In the genomic region with DNA sequence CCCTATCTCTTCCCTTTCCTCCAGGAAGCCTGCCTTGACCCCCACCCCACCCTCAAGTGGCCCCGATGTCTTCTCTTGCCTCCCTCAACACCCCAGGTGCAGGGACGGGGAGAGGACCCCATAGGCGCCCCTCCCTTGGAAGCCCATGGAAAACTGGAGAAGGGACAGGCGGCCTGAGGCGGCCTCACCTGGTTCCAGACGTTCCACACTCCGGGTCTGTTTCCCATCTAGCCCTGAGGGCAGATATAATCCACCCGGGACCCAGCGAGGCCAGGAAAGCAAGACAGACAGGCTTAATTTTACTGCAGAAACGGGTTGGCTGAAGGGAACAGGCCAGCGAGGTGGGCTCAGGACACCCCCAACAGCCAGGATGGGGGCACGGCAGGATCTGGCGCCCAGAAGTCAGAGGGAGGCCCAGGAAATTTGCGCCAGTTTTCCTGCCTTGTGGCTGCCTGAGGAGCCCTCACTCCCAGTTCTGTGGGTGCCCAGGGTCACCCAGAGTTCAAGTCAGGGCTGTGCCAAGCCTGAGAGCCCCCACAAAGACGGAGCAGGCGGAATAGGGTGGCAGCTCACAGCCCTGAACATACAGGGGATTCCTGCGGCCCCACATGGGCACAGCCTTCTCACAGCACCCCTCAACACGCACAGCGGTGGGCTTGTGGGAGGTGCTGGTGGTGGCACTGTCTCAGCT, we compare ENCODE assay signal across 9 cellular contexts. TPM values are rescaled to one million over a fixed set of nuclear protein-coding genes. Genes with fewer than 3 reads are reported as not detected.
DNase-seq lines count a peak whose midpoint lies in the region; ATAC-seq lines count a peak whose summit lies in the region.
"Had no signal": no experiment of that assay in that cellular context is flagged by ENCODE, and none has a peak within 500 bp of the region (broad histone marks: within the 10 kb centered on the region; RNA-seq: fewer than 3 reads in every experiment).

No MANE protein-coding gene starts in this region.

- H3K27me3 ChIP-seq in HUES48 (ENCODE audit: control insufficient read depth, insufficient read depth, low read length) = peaks cover 11% of the 10 kb centered on the region; the same call in 1 of the 2 replicates
- H3K27me3 ChIP-seq: ovary had no signal

- no peaks in the 10 kb centered on the region for H3K9me3 ChIP-seq in HUES48 (ENCODE audit: control insufficient read depth, insufficient read depth, low read length)
- no peaks in the 10 kb centered on the region for H3K9me3 ChIP-seq in iPS-18c (ENCODE audit: control insufficient read depth, insufficient read depth, low read length)
- H3K9me3 ChIP-seq: ovary had no signal

- peak overlapping the region; percentile 78 for H3K4me3 Mint-ChIP-seq in activated T-helper 2 cell treated with anti-CD3 and anti-CD28 coated beads, Interferon-gamma antibody, Interleukin-2, Interleukin-4, amounts not matched to agents 10 μg/mL and 5 μg/mL and 100 μg/mL, durations not matched to agents 14 hours and 24 hours and 36 hours (ENCODE audit: low read depth)
- peak overlapping the region; percentile 75 for H3K4me3 Mint-ChIP-seq in stimulated activated memory B cell treated with anti-CD40 and anti-IgM and Interleukin-4, amounts not matched to agents 10 μg/mL and 1 μg/mL and 100 μg/mL, for 72 hours

- no peak for DNase-seq in activated T-helper 2 cell treated with anti-CD3 and anti-CD28 coated beads, Interferon-gamma antibody, Interleukin-2, Interleukin-4, amounts not matched to agents 10 μg/mL and 5 μg/mL and 100 μg/mL, durations not matched to agents 14 hours and 24 hours and 36 hours (ENCODE audit: low spot score)
- DNase-seq in NCI-H1694 treated with DMSO at 0.1 percent for 48 hours (lab: John Stamatoyannopoulos, UW) (no peak), GOT3 (lab: John Stamatoyannopoulos, UW) (no peak)
- DNase-seq: amygdala had no signal

- H3K4me1 Mint-ChIP-seq in activated T-helper 2 cell treated with anti-CD3 and anti-CD28 coated beads, Interferon-gamma antibody, Interleukin-2, Interleukin-4, amounts not matched to agents 10 μg/mL and 5 μg/mL and 100 μg/mL, durations not matched to agents 14 hours and 24 hours and 36 hours (ENCODE audit: low read depth) = peaks cover 15% of the 10 kb centered on the region
- peaks cover 36% of the 10 kb centered on the region for H3K4me1 Mint-ChIP-seq in stimulated activated memory B cell treated with anti-CD40 and anti-IgM and Interleukin-4, amounts not matched to agents 10 μg/mL and 1 μg/mL and 100 μg/mL, for 72 hours

- H3K27ac ChIP-seq in HUES48 (ENCODE audit: low read depth, low read length) = no peak overlapping the region
- H3K27ac ChIP-seq: ovary had no signal

- H3K4me1 ChIP-seq in HUES48 (ENCODE audit: control insufficient read depth, insufficient read depth, low read length) = peaks cover 11% of the 10 kb centered on the region

- H3K27ac Mint-ChIP-seq in activated T-helper 2 cell treated with anti-CD3 and anti-CD28 coated beads, Interferon-gamma antibody, Interleukin-2, Interleukin-4, amounts not matched to agents 10 μg/mL and 5 μg/mL and 100 μg/mL, durations not matched to agents 14 hours and 24 hours and 36 hours = peak overlapping the region; percentile 38
- no peak overlapping the region for H3K27ac Mint-ChIP-seq in stimulated activated memory B cell treated with anti-CD40 and anti-IgM and Interleukin-4, amounts not matched to agents 10 μg/mL and 1 μg/mL and 100 μg/mL, for 72 hours

- no peak for ATAC-seq in stimulated activated memory B cell treated with anti-CD40 and anti-IgM and Interleukin-4, amounts not matched to agents 10 μg/mL and 1 μg/mL and 100 μg/mL, for 72 hours
- ATAC-seq in HG02642 (IDR thresholded peaks at IDR 0.05; ENCODE audit: poor library complexity, unreplicated experiment) = no peak

- intact Hi-C loops in activated T-helper 2 cell treated with anti-CD3 and anti-CD28 coated beads, Interferon-gamma antibody, Interleukin-2, Interleukin-4, amounts not matched to agents 10 μg/mL and 5 μg/mL and 100 μg/mL, durations not matched to agents 14 hours and 24 hours and 36 hours (cut with micrococcal nuclease) = no loop called here

- H3K9ac ChIP-seq in HUES48 (ENCODE audit: low read depth, low read length) = no peak overlapping the region

- H3K36me3 ChIP-seq in HUES48 (ENCODE audit: control insufficient read depth, insufficient read depth, low read length) = no peaks in the 10 kb centered on the region
- H3K36me3 ChIP-seq: ovary had no signal

- peak overlapping the region; percentile 76; the same call in 1 of the 2 replicates for H3K4me3 ChIP-seq in HUES48 (ENCODE audit: low read depth, low read length)
- H3K4me3 ChIP-seq in iPS-18c (ENCODE audit: insufficient read depth, low read depth, low read length) = peak overlapping the region; percentile 69; the same call in 1 of the 2 replicates

- no peaks in the 10 kb centered on the region for H3K27me3 Mint-ChIP-seq in activated T-helper 2 cell treated with anti-CD3 and anti-CD28 coated beads, Interferon-gamma antibody, Interleukin-2, Interleukin-4, amounts not matched to agents 10 μg/mL and 5 μg/mL and 100 μg/mL, durations not matched to agents 14 hours and 24 hours and 36 hours (ENCODE audit: low read depth)
- H3K27me3 Mint-ChIP-seq in stimulated activated memory B cell treated with anti-CD40 and anti-IgM and Interleukin-4, amounts not matched to agents 10 μg/mL and 1 μg/mL and 100 μg/mL, for 72 hours = no peaks in the 10 kb centered on the region

- H3K36me3 Mint-ChIP-seq in activated T-helper 2 cell treated with anti-CD3 and anti-CD28 coated beads, Interferon-gamma antibody, Interleukin-2, Interleukin-4, amounts not matched to agents 10 μg/mL and 5 μg/mL and 100 μg/mL, durations not matched to agents 14 hours and 24 hours and 36 hours (ENCODE audit: low read depth) = peaks cover 3% of the 10 kb centered on the region
- no peaks in the 10 kb centered on the region for H3K36me3 Mint-ChIP-seq in stimulated activated memory B cell treated with anti-CD40 and anti-IgM and Interleukin-4, amounts not matched to agents 10 μg/mL and 1 μg/mL and 100 μg/mL, for 72 hours

- H3K9me3 Mint-ChIP-seq in activated T-helper 2 cell treated with anti-CD3 and anti-CD28 coated beads, Interferon-gamma antibody, Interleukin-2, Interleukin-4, amounts not matched to agents 10 μg/mL and 5 μg/mL and 100 μg/mL, durations not matched to agents 14 hours and 24 hours and 36 hours = no peaks in the 10 kb centered on the region
- H3K9me3 Mint-ChIP-seq in stimulated activated memory B cell treated with anti-CD40 and anti-IgM and Interleukin-4, amounts not matched to agents 10 μg/mL and 1 μg/mL and 100 μg/mL, for 72 hours = no peaks in the 10 kb centered on the region

RNA-seq across cellular contexts. Expression of a gene that starts 3.0 kb away (rescaled TPM):
- 41.5 and 53.4 TPM in 2 replicates for total RNA-seq in activated T-helper 2 cell treated with anti-CD3 and anti-CD28 coated beads, Interferon-gamma antibody, Interleukin-2, Interleukin-4, amounts not matched to agents 10 μg/mL and 5 μg/mL and 100 μg/mL, durations not matched to agents 14 hours and 24 hours and 36 hours

RNA-seq across cellular contexts. Expression of a gene that starts 23.8 kb away (rescaled TPM):
- not detected in 2 replicates for total RNA-seq in activated T-helper 2 cell treated with anti-CD3 and anti-CD28 coated beads, Interferon-gamma antibody, Interleukin-2, Interleukin-4, amounts not matched to agents 10 μg/mL and 5 μg/mL and 100 μg/mL, durations not matched to agents 14 hours and 24 hours and 36 hours

RNA-seq across cellular contexts. Expression of a gene that starts 24.0 kb away (rescaled TPM):
- total RNA-seq in activated T-helper 2 cell treated with anti-CD3 and anti-CD28 coated beads, Interferon-gamma antibody, Interleukin-2, Interleukin-4, amounts not matched to agents 10 μg/mL and 5 μg/mL and 100 μg/mL, durations not matched to agents 14 hours and 24 hours and 36 hours = 35.4 and 36.9 TPM in 2 replicates

RNA-seq across cellular contexts. Expression of a gene that starts 32.3 kb away (rescaled TPM):
- total RNA-seq in activated T-helper 2 cell treated with anti-CD3 and anti-CD28 coated beads, Interferon-gamma antibody, Interleukin-2, Interleukin-4, amounts not matched to agents 10 μg/mL and 5 μg/mL and 100 μg/mL, durations not matched to agents 14 hours and 24 hours and 36 hours = 32.1 and 34.4 TPM in 2 replicates

RNA-seq across cellular contexts. Expression of a gene that starts 48.5 kb away (rescaled TPM):
- 1.5 and 2.9 TPM in 2 replicates for total RNA-seq in activated T-helper 2 cell treated with anti-CD3 and anti-CD28 coated beads, Interferon-gamma antibody, Interleukin-2, Interleukin-4, amounts not matched to agents 10 μg/mL and 5 μg/mL and 100 μg/mL, durations not matched to agents 14 hours and 24 hours and 36 hours
